11 cellular contexts compared by ENCODE assay signal in the genomic region with DNA sequence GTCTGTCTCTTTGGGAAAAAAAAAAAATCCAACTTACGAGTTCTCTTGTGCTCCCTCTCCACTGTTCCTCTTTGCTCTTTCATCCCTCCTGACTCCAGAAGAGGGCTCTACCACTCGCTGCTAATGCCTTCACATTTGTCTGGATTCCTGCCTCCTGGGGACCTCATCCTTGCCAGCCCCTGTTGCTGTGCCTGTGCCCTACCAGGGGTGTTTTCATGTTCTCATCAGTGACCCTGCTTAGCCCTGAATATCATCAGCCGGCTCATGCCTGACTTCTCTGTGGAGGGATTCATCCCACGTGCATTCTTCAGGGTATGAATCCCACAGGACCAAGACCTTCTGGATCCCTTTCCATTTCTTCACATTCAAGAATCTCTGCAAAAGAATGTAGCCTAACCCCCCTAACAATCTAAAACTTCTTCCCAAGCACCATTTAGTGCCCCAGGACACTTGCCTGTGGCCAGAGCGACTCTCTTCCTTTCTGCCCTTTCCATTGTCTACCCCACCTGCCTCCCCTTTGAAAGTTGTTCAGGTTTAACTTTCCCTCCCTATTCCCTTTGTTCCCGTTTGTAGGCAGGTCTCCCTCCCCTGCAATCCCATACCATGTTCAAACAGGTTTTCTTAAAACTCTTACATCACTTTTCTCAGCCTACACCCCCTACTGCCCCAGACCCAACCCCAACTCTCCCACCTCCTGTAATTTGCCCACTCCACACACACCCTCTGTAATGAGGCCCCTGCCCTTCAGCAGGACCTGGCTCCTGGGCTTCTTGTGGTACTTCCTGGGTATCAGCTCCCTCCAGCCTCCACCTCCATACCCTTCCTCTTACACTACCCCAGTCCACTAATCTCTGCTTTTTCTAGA. TPM values are rescaled to one million over a fixed set of nuclear protein-coding genes. Genes with fewer than 3 reads are reported as not detected.
DNase-seq lines count a peak whose midpoint lies in the region; ATAC-seq, FAIRE-seq and TF ChIP-seq lines count a peak whose summit lies in the region.
"Had no signal": no experiment of that assay in that cellular context is flagged by ENCODE, and none has a peak within 500 bp of the region (broad histone marks: within the 10 kb centered on the region; RNA-seq: fewer than 3 reads in every experiment).

No MANE protein-coding gene starts in this region.

- H3K79me2 ChIP-seq in ACC112 (ENCODE audit: control insufficient read depth, insufficient read depth, low read length, unreplicated experiment) = peaks cover 90% of the 10 kb centered on the region
- H3K79me2 ChIP-seq in HCT116 (ENCODE audit: insufficient read depth, low read length) = peaks cover 96% of the 10 kb centered on the region
- peaks cover 90% of the 10 kb centered on the region for H3K79me2 ChIP-seq in astrocyte (ENCODE audit: insufficient read depth, low read length)

- intact Hi-C loops in HCT116 (cut with micrococcal nuclease) = no loop called here
- intact Hi-C loops in lower lobe of right lung (cut with DNase I) = no loop called here

- no peak for TF ChIP-seq CTCF in HCT116 (IDR thresholded peaks at IDR 0.05 in 2 of 3, conservative IDR thresholded peaks at IDR 0.05 in 1 of 3; ENCODE audit: borderline replicate concordance in 1 of 3, insufficient read depth in 1 of 3, low read depth in 2 of 3, low read length in 2 of 3)
- TF ChIP-seq CTCF in astrocyte (IDR thresholded peaks at IDR 0.05; ENCODE audit: insufficient read depth, low read depth, low read length) = no peak
- no peak for TF ChIP-seq CTCF in lower lobe of right lung (IDR thresholded peaks at IDR 0.05)

- H3K27me3 Mint-ChIP-seq in astrocyte (ENCODE audit: low read depth, unreplicated experiment) = no peaks in the 10 kb centered on the region

- no peak for TF ChIP-seq POLR2A in HCT116 (IDR thresholded peaks at IDR 0.05; ENCODE audit: borderline replicate concordance, extremely low read depth, insufficient read depth, insufficient read length)

- ATAC-seq in HCT116 (no peak), lower lobe of right lung (no peak)
- ATAC-seq: body of pancreas had no signal

- H3K36me3 ChIP-seq in ACC112 (ENCODE audit: insufficient read depth, low read length) (no peaks in the 10 kb centered on the region), HCT116 (ENCODE audit: control insufficient read depth in 1 of 2, insufficient read depth in 2 of 2, low read length in 2 of 2) (no peaks in the 10 kb centered on the region), astrocyte (ENCODE audit: insufficient read depth, low read length) (no peaks in the 10 kb centered on the region), lower lobe of right lung (no peaks in the 10 kb centered on the region)

- RAD21 ChIA-PET in HCT116 (lab: Charles Lee; ENCODE audit: low non-redundant PET in 1 of 2, low total read pairs in 2 of 2, uncharacterized antibody in 2 of 2, unreplicated experiment in 2 of 2) = no interaction called here

- no peaks in the 10 kb centered on the region for H3K27me3 ChIP-seq in ACC112 (ENCODE audit: insufficient read depth, low read length)
- H3K27me3 ChIP-seq in HCT116 (ENCODE audit: insufficient read depth, low read length) = no peaks in the 10 kb centered on the region
- H3K27me3 ChIP-seq in astrocyte (ENCODE audit: insufficient read depth, low read length) = no peaks in the 10 kb centered on the region
- no peaks in the 10 kb centered on the region for H3K27me3 ChIP-seq in lower lobe of right lung (ENCODE audit: low read depth)
- H3K27me3 ChIP-seq: body of pancreas had no signal

- H2AFZ ChIP-seq in ACC112 (ENCODE audit: low read length, unreplicated experiment) = no peak overlapping the region
- H2AFZ ChIP-seq in HCT116 (ENCODE audit: low read depth, low read length, poor library complexity, severe bottlenecking) = no peak overlapping the region
- no peak overlapping the region for H2AFZ ChIP-seq in astrocyte (ENCODE audit: low read depth, low read length)

- H3K9me2 ChIP-seq in HCT116 (ENCODE audit: insufficient read depth) = no peaks in the 10 kb centered on the region

- H3K4me2 ChIP-seq in HCT116 (ENCODE audit: low read length) (peak overlapping the region; percentile 26; the same call in 1 of the 2 replicates), astrocyte (ENCODE audit: low read length) (peak overlapping the region; percentile 80)

- no peak overlapping the region for H3K9ac ChIP-seq in HCT116 (ENCODE audit: low read length)
- peak overlapping the region; percentile 48 for H3K9ac ChIP-seq in astrocyte (ENCODE audit: low read length)

- H3K9me3 ChIP-seq in HCT116 (ENCODE audit: control insufficient read depth in 1 of 2, insufficient read depth in 1 of 2, low read depth in 1 of 2, low read length in 2 of 2) (no peaks in the 10 kb centered on the region), astrocyte (ENCODE audit: insufficient read depth, low read depth, low read length) (no peaks in the 10 kb centered on the region), lower lobe of right lung (no peaks in the 10 kb centered on the region)
- H3K9me3 ChIP-seq: body of pancreas had no signal

- POLR2A ChIA-PET in HCT116 (lab: Charles Lee) = no interaction called here

- peak overlapping the region; percentile 94 for H3K27ac Mint-ChIP-seq in astrocyte (ENCODE audit: unreplicated experiment)

- peaks cover 35% of the 10 kb centered on the region for H3K4me1 ChIP-seq in ACC112 (ENCODE audit: control insufficient read depth, insufficient read depth, low read length, unreplicated experiment)
- peaks cover 20 to 68% of the 10 kb centered on the region in 2 experiments for H3K4me1 ChIP-seq in HCT116 (ENCODE audit: control insufficient read depth in 1 of 2, insufficient read depth in 2 of 2, low read length in 2 of 2)
- peaks cover 28% of the 10 kb centered on the region for H3K4me1 ChIP-seq in astrocyte (ENCODE audit: insufficient read depth, low read length)
- H3K4me1 ChIP-seq in lower lobe of right lung = peaks cover 86% of the 10 kb centered on the region

- H3K36me3 Mint-ChIP-seq in astrocyte (ENCODE audit: low read depth, unreplicated experiment) = peaks cover 2% of the 10 kb centered on the region

- H3K4me3 Mint-ChIP-seq in astrocyte (ENCODE audit: unreplicated experiment) = peak overlapping the region; percentile 61

- H3K27ac ChIP-seq in ACC112 (ENCODE audit: low read depth, low read length) (peak overlapping the region; percentile 72), HCT116 (ENCODE audit: low read depth, low read length) (no peak overlapping the region), astrocyte (ENCODE audit: low read depth, low read length) (peak overlapping the region; percentile 88), lower lobe of right lung (peak overlapping the region; percentile 70)
- H3K27ac ChIP-seq: body of pancreas had no signal

- TF ChIP-seq RAD21 in HCT116 (IDR thresholded peaks at IDR 0.05; ENCODE audit: low read depth) = no peak

- BruUV-seq in HCT116 (replicated peaks; lab: Mats Ljungman, UMichigan) = no TSS peak

- no peaks in the 10 kb centered on the region for H3K9me3 Mint-ChIP-seq in astrocyte (ENCODE audit: unreplicated experiment)

- peaks cover 63% of the 10 kb centered on the region for H3K4me1 Mint-ChIP-seq in astrocyte (ENCODE audit: low read depth, unreplicated experiment)

- peaks cover 4% of the 10 kb centered on the region; the same call in 1 of the 2 replicates for H4K20me1 ChIP-seq in HCT116 (ENCODE audit: insufficient read depth)
- peaks cover 85% of the 10 kb centered on the region for H4K20me1 ChIP-seq in astrocyte (ENCODE audit: insufficient read depth, low read length)

- CTCF ChIA-PET in HCT116 (lab: Charles Lee) = no interaction called here

- DNase-seq in HCT116 (ENCODE audit: low read depth, low spot score) (no peak), astrocyte (ENCODE audit: low read depth) (peak; percentile 62), lower lobe of right lung (no peak), NCI-H69 (lab: John Stamatoyannopoulos, UW) (no peak), LoVo (ENCODE audit: low spot score) (no peak), AG08396 (ENCODE audit: low spot score) (no peak), NCI-H2029 (lab: John Stamatoyannopoulos, UW) (no peak)
- DNase-seq: activated CD4-positive, alpha-beta T cell treated with anti-CD3 and anti-CD28 coated beads, Interleukin-2, amount 50 U/mL, for 48 hours; body of pancreas; substantia nigra had no signal

- no peak for FAIRE-seq in astrocyte (lab: Jason Lieb, UNC)

- H3K4me3 ChIP-seq in ACC112 (ENCODE audit: low read depth, low read length) = peak overlapping the region; percentile 15; the same call in 1 of the 2 replicates
- no peak overlapping the region for H3K4me3 ChIP-seq in HCT116 (replicated peaks in 1 of 2; ENCODE audit: low read depth in 1 of 2, low read length in 2 of 2)
- no peak overlapping the region for H3K4me3 ChIP-seq in astrocyte (ENCODE audit: insufficient read depth, low read depth, low read length)
- no peak overlapping the region for H3K4me3 ChIP-seq in lower lobe of right lung
- H3K4me3 ChIP-seq: body of pancreas had no signal

TF ChIP-seq in HCT116, 20 proteins besides CTCF, POLR2A, EP300 and RAD21 (continues in another document):
- TF ChIP-seq ZNF274 (IDR thresholded peaks at IDR 0.05; ENCODE audit: low read depth, low read length) (no peak), EZH2phosphoT487 (IDR thresholded peaks at IDR 0.05; ENCODE audit: borderline replicate concordance) (no peak), FOSL1 (IDR thresholded peaks at IDR 0.05; ENCODE audit: low read depth) (no peak), CBX3 (IDR thresholded peaks at IDR 0.05; ENCODE audit: low read depth) (no peak)

RNA-seq across cellular contexts. Expression of gene RREB1, which starts 50.2 kb away (rescaled TPM):
- total RNA-seq in HCT116 (2021; ENCODE audit: unreplicated experiment) (47.9 TPM), astrocyte (37.2 and 41.8 TPM in 2 replicates), lower lobe of right lung (62.8 TPM)
- polyA plus RNA-seq in HCT116 (2012) = 21.4 and 26.4 TPM in 2 replicates
